In the genomic region with DNA sequence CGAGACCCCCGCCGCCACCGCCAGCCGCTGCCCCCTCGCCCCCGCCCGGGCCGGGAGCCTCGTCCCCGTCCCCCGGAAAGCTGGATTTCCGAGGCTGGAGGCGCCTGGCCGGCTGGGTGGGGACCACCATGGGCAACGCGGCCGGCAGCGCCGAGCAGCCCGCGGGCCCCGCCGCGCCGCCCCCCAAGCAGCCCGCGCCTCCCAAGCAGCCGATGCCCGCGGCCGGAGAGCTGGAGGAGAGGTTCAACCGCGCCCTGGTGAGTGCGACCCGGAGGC, we compare ENCODE assay signal across 8 cellular contexts.
DNase-seq lines count a peak whose midpoint lies in the region; ATAC-seq lines count a peak whose summit lies in the region.

No MANE protein-coding gene starts in this region.

- peak overlapping the region; percentile 98 for H3K27ac ChIP-seq in KOPT-K1 (ENCODE audit: low read depth, low read length, poor library complexity, severe bottlenecking)
- H3K27ac ChIP-seq in duodenal mucosa (ENCODE audit: low read depth, low read length): peak overlapping the region; percentile 32

- H3K9me3 ChIP-seq in KOPT-K1 (ENCODE audit: insufficient read depth, low read length, poor library complexity, severe bottlenecking): no peaks in the 10 kb centered on the region
- no peaks in the 10 kb centered on the region for H3K9me3 ChIP-seq in duodenal mucosa (ENCODE audit: control insufficient read depth in 1 of 2, low read length in 2 of 2)
- no peaks in the 10 kb centered on the region for H3K9me3 ChIP-seq in mucosa of stomach (ENCODE audit: control insufficient read depth, low read length)

- no peak overlapping the region for H3K9ac ChIP-seq in duodenal mucosa (ENCODE audit: low read depth in 1 of 2, low read length in 2 of 2)
- H3K9ac ChIP-seq in mucosa of stomach (ENCODE audit: low read length): peak overlapping the region; percentile 50

- H3K36me3 ChIP-seq in KOPT-K1 (ENCODE audit: insufficient read depth, low read length): 0 out of 2 replicates have a peak, but pooled peaks cover 4% of the 10 kb centered on the region
- no peaks in the 10 kb centered on the region for H3K36me3 ChIP-seq in duodenal mucosa (ENCODE audit: control insufficient read depth in 1 of 2, insufficient read depth in 2 of 2, low read length in 2 of 2)
- H3K36me3 ChIP-seq in mucosa of stomach (ENCODE audit: control insufficient read depth, insufficient read depth, low read length): no peaks in the 10 kb centered on the region

- peaks cover 21 to 41% of the 10 kb centered on the region in 2 donors for H3K4me1 ChIP-seq in duodenal mucosa (ENCODE audit: control insufficient read depth in 1 of 2, insufficient read depth in 2 of 2, low read length in 2 of 2)
- H3K4me1 ChIP-seq in mucosa of stomach (ENCODE audit: control insufficient read depth, insufficient read depth, low read length): peaks cover 12% of the 10 kb centered on the region

- ATAC-seq in GM18873 (IDR thresholded peaks at IDR 0.05; ENCODE audit: low FRiP score, unreplicated experiment) (no peak), HG03135 (IDR thresholded peaks at IDR 0.05; ENCODE audit: unreplicated experiment) (no peak), GM18858 (IDR thresholded peaks at IDR 0.05; ENCODE audit: unreplicated experiment) (no peak)

- DNase-seq in AG08396 (ENCODE audit: low spot score) (peak; percentile 17), NCI-H2227 treated with DMSO at 0.1 percent for 48 hours (lab: John Stamatoyannopoulos, UW) (no peak)

- H3K4me3 ChIP-seq in duodenal mucosa (ENCODE audit: low read depth in 1 of 2, low read length in 2 of 2): peak overlapping the region; percentile 63 to 69
- no peak overlapping the region for H3K4me3 ChIP-seq in mucosa of stomach (ENCODE audit: low read length)

- peaks cover 3 to 4% of the 10 kb centered on the region in 2 donors for H3K27me3 ChIP-seq in duodenal mucosa (ENCODE audit: control insufficient read depth in 1 of 2, insufficient read depth in 2 of 2, low read length in 2 of 2)
- H3K27me3 ChIP-seq in mucosa of stomach (ENCODE audit: control insufficient read depth, insufficient read depth, low read length): peaks cover 32% of the 10 kb centered on the region
